9 cellular contexts compared by ENCODE assay signal in genomic region chr1:179251675-179252074, GRCh38. TPM values are rescaled to one million over a fixed set of nuclear protein-coding genes. Genes with fewer than 3 reads are reported as not detected.
A peak's percentile ranks its signal among the peaks of the same experiment; 100 is the strongest.
DNase-seq lines count a peak whose midpoint lies in the region; ATAC-seq, FAIRE-seq and TF ChIP-seq lines count a peak whose summit lies in the region.
"Had no signal": no experiment of that assay in that cellular context is flagged by ENCODE, and none has a peak within 500 bp of the region (broad histone marks: within the 10 kb centered on the region; RNA-seq: fewer than 3 reads in every experiment).

No MANE protein-coding gene starts in this region.

- H3K4me1 ChIP-seq in CD4-positive, alpha-beta memory T cell (ENCODE audit: insufficient read depth, low read length) = no peaks in the 10 kb centered on the region
- peaks cover 2% of the 10 kb centered on the region; the same call in 1 of the 2 replicates for H3K4me1 ChIP-seq in IMR-90 (ENCODE audit: control insufficient read depth, insufficient read depth, low read length)
- H3K4me1 ChIP-seq in HepG2 (ENCODE audit: insufficient read depth, low read length) = no peaks in the 10 kb centered on the region

- no peak overlapping the region for H3K56ac ChIP-seq in IMR-90 (ENCODE audit: extremely low read depth, insufficient read depth, low read length)

- H2AK9ac ChIP-seq in IMR-90 (replicated peaks; ENCODE audit: low read depth, low read length, poor library complexity) = no peak overlapping the region

- no peak overlapping the region for H3K27ac Mint-ChIP-seq in CD4-positive, alpha-beta memory T cell
- H3K27ac Mint-ChIP-seq: activated naive CD4-positive, alpha-beta T cell treated with anti-CD3 and anti-CD28 coated beads, Interleukin-2, amount 50 U/mL, for 24 hours had no signal

- no peaks in the 10 kb centered on the region for H3K9me3 Mint-ChIP-seq in CD4-positive, alpha-beta memory T cell
- H3K9me3 Mint-ChIP-seq: activated naive CD4-positive, alpha-beta T cell treated with anti-CD3 and anti-CD28 coated beads, Interleukin-2, amount 50 U/mL, for 24 hours had no signal

- H2BK120ac ChIP-seq in IMR-90 (ENCODE audit: low read depth, low read length) = no peak overlapping the region

- WGBS in IMR-90 (ENCODE audit: extremely low coverage in 2 of 2, insufficient read length in 1 of 2), 2 experiments = no CpG with 5 or more reads among the region's 1 CpG
- 0% methylated on average over 1 of the region's 1 CpG for WGBS in HepG2 (ENCODE audit: low lambda C conversion rate)

- no peaks in the 10 kb centered on the region for H3K9me1 ChIP-seq in IMR-90 (ENCODE audit: insufficient read depth, low read length)

- dilution Hi-C loops in IMR-90 (cut with HindIII; ENCODE audit: low sequenced_read_pairs, unreplicated experiment) = no loop called here

- FAIRE-seq in HepG2 (lab: Jason Lieb, UNC) (peak; percentile 30), GM12891 (lab: Jason Lieb, UNC) (no peak)

- H3K4me1 Mint-ChIP-seq in CD4-positive, alpha-beta memory T cell = no peaks in the 10 kb centered on the region
- H3K4me1 Mint-ChIP-seq: activated naive CD4-positive, alpha-beta T cell treated with anti-CD3 and anti-CD28 coated beads, Interleukin-2, amount 50 U/mL, for 24 hours had no signal

- no peaks in the 10 kb centered on the region for H3K36me3 ChIP-seq in CD4-positive, alpha-beta memory T cell (ENCODE audit: insufficient read depth, low read length)
- no peaks in the 10 kb centered on the region for H3K36me3 ChIP-seq in IMR-90 (ENCODE audit: control insufficient read depth, insufficient read depth, low read length)
- no peaks in the 10 kb centered on the region for H3K36me3 ChIP-seq in HepG2 (replicated peaks in 1 of 2; ENCODE audit: control insufficient read depth in 1 of 2, insufficient read depth in 2 of 2, low read length in 2 of 2)

- H2BK15ac ChIP-seq in IMR-90 (ENCODE audit: low read depth, low read length) = no peak overlapping the region

- no peak overlapping the region for H2AK5ac ChIP-seq in IMR-90 (ENCODE audit: low read depth, low read length)

- TF ChIP-seq EP300 in HepG2 (IDR thresholded peaks at IDR 0.05; ENCODE audit: low read depth in 2 of 2, low read length in 2 of 2) (no peak), HepG2 (CRISPR knock-in tag; IDR thresholded peaks at IDR 0.05; ENCODE audit: borderline replicate concordance) (no peak)

- H3K9ac ChIP-seq in IMR-90 (ENCODE audit: low read depth, low read length) = no peak overlapping the region
- H3K9ac ChIP-seq in HepG2 (ENCODE audit: insufficient read depth, low read depth, low read length) = no peak overlapping the region

- no peak overlapping the region for H3K23ac ChIP-seq in IMR-90 (ENCODE audit: low read depth, low read length)

- H3K4me3 Mint-ChIP-seq in CD4-positive, alpha-beta memory T cell = no peak overlapping the region
- H3K4me3 Mint-ChIP-seq: activated naive CD4-positive, alpha-beta T cell treated with anti-CD3 and anti-CD28 coated beads, Interleukin-2, amount 50 U/mL, for 24 hours had no signal

- H3K18ac ChIP-seq in IMR-90 (ENCODE audit: low read depth, low read length) = no peak overlapping the region

- BruUV-seq in IMR-90 (replicated peaks; lab: Mats Ljungman, UMichigan) (no TSS peak), HepG2 (replicated peaks; lab: Mats Ljungman, UMichigan) (no TSS peak)

- CTCF ChIA-PET in CD4-positive, alpha-beta memory T cell (lab: Charles Lee; ENCODE audit: partially characterized antibody) = interaction anchor here (0.7 to 5.8 kb wide), 10 partner anchors 29 to 563 kb away, joined by 3 to 80 read pairs (median 6); partner anchors contain the start of gene AXDND1
- CTCF ChIA-PET in IMR-90 (lab: Yijun Ruan, JAX) (interaction anchor here (0.6 to 1.6 kb wide), 7 partner anchors 18 to 902 kb away, joined by 3 to 6 read pairs (median 3); partner anchors contain the start of gene SOAT1), HepG2 (lab: Yijun Ruan, JAX; ENCODE audit: low intra/inter-chr PET ratio, low total read pairs) (interaction anchor here (0.6 to 1.4 kb wide), 5 partner anchors 40 to 196 kb away, joined by 3 to 17 read pairs (median 3); no protein-coding TSS in a partner anchor)

- peaks cover 2% of the 10 kb centered on the region for H3K27me3 ChIP-seq in CD4-positive, alpha-beta memory T cell (ENCODE audit: insufficient read depth, low read length)
- H3K27me3 ChIP-seq in IMR-90 (ENCODE audit: control insufficient read depth, insufficient read depth, low read length) = no peaks in the 10 kb centered on the region
- H3K27me3 ChIP-seq in HepG2 (ENCODE audit: control insufficient read depth in 1 of 2, insufficient read depth in 2 of 2, low read length in 2 of 2) = no peaks in the 10 kb centered on the region

- H3K79me2 ChIP-seq in HepG2 (ENCODE audit: insufficient read depth, low read length) = no peaks in the 10 kb centered on the region

- no peaks in the 10 kb centered on the region for H3K79me1 ChIP-seq in IMR-90 (ENCODE audit: low read depth in 1 of 2, low read length in 2 of 2)

- POLR2A ChIA-PET in CD4-positive, alpha-beta memory T cell (lab: Charles Lee; ENCODE audit: partially characterized antibody) = interaction anchor here (0.8 kb wide), 1 partner anchor 42 kb away, joined by 3 read pairs; the partner anchor contains the start of gene SOAT1
- POLR2A ChIA-PET in IMR-90 (lab: Charles Lee; ENCODE audit: unreplicated experiment) (no interaction called here), HepG2 (lab: Yijun Ruan, JAX) (no interaction called here)

- no peak overlapping the region for H2BK5ac ChIP-seq in IMR-90 (ENCODE audit: low read depth, low read length, poor library complexity, severe bottlenecking)

- H3K14ac ChIP-seq in IMR-90 (replicated peaks; ENCODE audit: low read depth, low read length) = no peak overlapping the region

- no peak overlapping the region for H3K4ac ChIP-seq in IMR-90 (ENCODE audit: low read depth, low read length)

- H4K8ac ChIP-seq in IMR-90 (ENCODE audit: low read depth in 2 of 2, low read length in 2 of 2) = no peak overlapping the region

- intact Hi-C loops in CD4-positive, alpha-beta memory T cell (cut with micrococcal nuclease) = loop anchor here (1.0 kb wide), 1 partner anchor 118 kb away; no protein-coding TSS in a partner anchor
- intact Hi-C loops in IMR-90 (cut with micrococcal nuclease) = loop anchor here (1.0 to 5.0 kb wide), 4 partner anchors 41 to 561 kb away; partner anchors contain the start of gene SOAT1
- intact Hi-C loops in HepG2 (cut with micrococcal nuclease; ENCODE audit: unreplicated experiment) = loop anchor here (1.0 to 2.0 kb wide), 3 partner anchors 41 to 195 kb away; no protein-coding TSS in a partner anchor

- ATAC-seq in IMR-90 (ENCODE audit: low read depth) = peak; percentile 88
- ATAC-seq in HepG2 = peak; percentile 92
- no peak for ATAC-seq in GM18868 (IDR thresholded peaks at IDR 0.05; ENCODE audit: unreplicated experiment)
- no peak for ATAC-seq in HG03457 (IDR thresholded peaks at IDR 0.05; ENCODE audit: unreplicated experiment)

- H4K20me1 ChIP-seq in IMR-90 (ENCODE audit: insufficient read depth, low read length) (no peaks in the 10 kb centered on the region), HepG2 (ENCODE audit: insufficient read depth, low read length) (no peaks in the 10 kb centered on the region)

- no peak overlapping the region for H3K27ac ChIP-seq in CD4-positive, alpha-beta memory T cell (ENCODE audit: low read depth, low read length)
- no peak overlapping the region for H3K27ac ChIP-seq in IMR-90 (ENCODE audit: insufficient read depth, low read length)
- H3K27ac ChIP-seq in HepG2 (ENCODE audit: extremely low read length, insufficient read depth, low read length) = no peak overlapping the region

- H3K27me3 Mint-ChIP-seq in CD4-positive, alpha-beta memory T cell = no peaks in the 10 kb centered on the region
- H3K27me3 Mint-ChIP-seq: activated naive CD4-positive, alpha-beta T cell treated with anti-CD3 and anti-CD28 coated beads, Interleukin-2, amount 50 U/mL, for 24 hours had no signal

- TF ChIP-seq POLR2A in IMR-90 (IDR thresholded peaks at IDR 0.05; ENCODE audit: low read depth, low read length) = no peak
- TF ChIP-seq POLR2A in HepG2 (IDR thresholded peaks at IDR 0.05; ENCODE audit: insufficient read depth in 1 of 2, low read depth in 2 of 2, low read length in 2 of 2) = no peak
- TF ChIP-seq POLR2A in GM12891 (IDR thresholded peaks at IDR 0.05; ENCODE audit: low read depth, low read length) = no peak

- H4K5ac ChIP-seq in IMR-90 (ENCODE audit: low read depth, low read length) = no peak overlapping the region

- no peak overlapping the region for H3K4me3 ChIP-seq in CD4-positive, alpha-beta memory T cell (ENCODE audit: low read length in 2 of 2)
- H3K4me3 ChIP-seq in IMR-90 (ENCODE audit: insufficient read depth, low read depth, low read length) (no peak overlapping the region), astrocyte of the spinal cord (ENCODE audit: low read depth, low read length) (no peak overlapping the region), HepG2 (replicated peaks in 1 of 3; ENCODE audit: insufficient read depth in 1 of 3, low read depth in 2 of 3, low read length in 3 of 3) (no peak overlapping the region)

- no peaks in the 10 kb centered on the region for H3K9me3 ChIP-seq in CD4-positive, alpha-beta memory T cell (ENCODE audit: control insufficient read depth in 1 of 2, low read length in 2 of 2)
- H3K9me3 ChIP-seq in IMR-90 (ENCODE audit: control insufficient read depth, insufficient read depth, low read length) (no peaks in the 10 kb centered on the region), HepG2 (ENCODE audit: low read length) (no peaks in the 10 kb centered on the region)

- H3K36me3 Mint-ChIP-seq in CD4-positive, alpha-beta memory T cell = no peaks in the 10 kb centered on the region
- H3K36me3 Mint-ChIP-seq: activated naive CD4-positive, alpha-beta T cell treated with anti-CD3 and anti-CD28 coated beads, Interleukin-2, amount 50 U/mL, for 24 hours had no signal

- no peak overlapping the region for H2AFZ ChIP-seq in IMR-90 (replicated peaks; ENCODE audit: low read length, poor library complexity)
- no peak overlapping the region for H2AFZ ChIP-seq in HepG2 (ENCODE audit: low read length)

- TF ChIP-seq CTCF in IMR-90 (conservative IDR thresholded peaks at IDR 0.05; ENCODE audit: low read depth, low read length) (peak; percentile 68), astrocyte of the spinal cord (IDR thresholded peaks at IDR 0.05; ENCODE audit: low read depth, low read length) (peak; percentile 48), HepG2 (CRISPR knock-in tag; IDR thresholded peaks at IDR 0.05) (peak; percentile 72)

- H3K4me2 ChIP-seq in IMR-90 (ENCODE audit: low read depth, low read length) = no peak overlapping the region
- no peak overlapping the region for H3K4me2 ChIP-seq in HepG2 (ENCODE audit: low read depth, low read length)

- in situ Hi-C loops in IMR-90 (cut with MboI; ENCODE audit: low sequenced_read_pairs) (loop anchor here (5.0 to 25.0 kb wide), 2 partner anchors 116 to 336 kb away; partner anchors contain the start of genes AXDND1, NPHS2 and TDRD5), astrocyte of the spinal cord (cut with HindIII; ENCODE audit: low sequenced_read_pairs) (no loop called here), HepG2 (cut with HindIII; ENCODE audit: extremely low pct_ligation_motif_present, low pct_unique_long_range_greater_than_20kb) (loop anchor here (5.0 to 25.0 kb wide), 2 partner anchors 116 to 336 kb away; partner anchors contain the start of genes AXDND1, NPHS2 and TDRD5)

- DNase-seq in CD4-positive, alpha-beta memory T cell = peak in 4 of 5 donors; percentile 5 to 16 (median 11)
- peak; percentile 67 for DNase-seq in IMR-90
- peak; percentile 49 for DNase-seq in astrocyte of the spinal cord (ENCODE audit: low read depth, low spot score)
- DNase-seq in HepG2 (ENCODE audit: low spot score) = peak; percentile 44
- DNase-seq in activated T-cell treated with anti-CD3 and anti-CD28 coated beads for 4 hours = no peak
- no peak for DNase-seq in GM12891 (ENCODE audit: insufficient read length, low spot score)

- TF ChIP-seq RAD21 in IMR-90 (IDR thresholded peaks at IDR 0.05; ENCODE audit: low read length) (peak; percentile 73), HepG2 (CRISPR knock-in tag; IDR thresholded peaks at IDR 0.05) (peak; percentile 65)

- H4K91ac ChIP-seq in IMR-90 (ENCODE audit: insufficient read depth, low read depth, low read length) = no peak overlapping the region

- H2BK20ac ChIP-seq in IMR-90 (ENCODE audit: low read depth, low read length) = no peak overlapping the region

RNA-seq across cellular contexts. Expression of gene ABL2, which starts 22.2 kb away (rescaled TPM):
- total RNA-seq in CD4-positive, alpha-beta memory T cell = 10 to 100 TPM; 16.9 to 18.6 TPM
- polyA plus RNA-seq in CD4-positive, alpha-beta memory T cell = 1 to 10 TPM; 1.2 to 2.1 TPM
- total RNA-seq in IMR-90 (2012; rRNA removed) (88.3 and 110 TPM in 2 replicates), HepG2 (2016; rRNA removed; fragmentation: Illumina TruSeq; extraction: Trizol) (6.0 and 11.6 TPM in 2 replicates)
- polyA plus RNA-seq in IMR-90 (2012; rRNA removed) (9.0 and 9.7 TPM in 2 replicates), HepG2 (2011; rRNA removed) (5.8 and 5.9 TPM in 2 replicates)
- polyA plus RNA-seq in IMR-90 (2012; cell fraction: cytosol; rRNA removed) = 2.6 and 2.9 TPM in 2 replicates
- polyA plus RNA-seq in IMR-90 (2012; cell fraction: nucleus; rRNA removed; ENCODE audit: low replicate concordance) = 17.3 and 33.4 TPM in 2 replicates
- total RNA-seq in HepG2 (2016; cell fraction: cytosol; rRNA removed; fragmentation: Illumina TruSeq; extraction: Trizol; ENCODE audit: low read depth) = 4.4 and 5.2 TPM in 2 replicates
- total RNA-seq in HepG2 (2016; cell fraction: insoluble cytoplasmic fraction; rRNA removed; fragmentation: Illumina TruSeq; extraction: Trizol) = 5.8 and 11.1 TPM in 2 replicates
- 4.7 and 5.2 TPM in 2 replicates for total RNA-seq in HepG2 (2016; cell fraction: membrane; rRNA removed; fragmentation: Illumina TruSeq; extraction: Trizol)
- total RNA-seq in HepG2 (2016; cell fraction: nucleus; rRNA removed; fragmentation: Illumina TruSeq; extraction: Trizol) = 10.2 and 10.4 TPM in 2 replicates
- polyA plus RNA-seq in HepG2 (2011; cell fraction: cytosol; rRNA removed) = 3.3 and 4.6 TPM in 2 replicates
- 4.7 and 6.2 TPM in 2 replicates for polyA plus RNA-seq in HepG2 (2011; cell fraction: nucleus; rRNA removed)
- 7.6 and 7.7 TPM in 2 replicates for polyA plus RNA-seq in HepG2 (2012)
- polyA plus RNA-seq in HepG2 (2016; cell fraction: cytosol; fragmentation: Illumina TruSeq; extraction: Trizol; ENCODE audit: low read depth) = 0.32 and 0.42 TPM in 2 replicates
- 5.4 and 5.6 TPM in 2 replicates for polyA plus RNA-seq in HepG2 (2016; cell fraction: insoluble cytoplasmic fraction; fragmentation: Illumina TruSeq; extraction: Trizol; ENCODE audit: low read depth)
- 0.81 and 0.94 TPM in 2 replicates for polyA plus RNA-seq in HepG2 (2016; cell fraction: membrane; fragmentation: Illumina TruSeq; extraction: Trizol; ENCODE audit: low read depth)
- polyA plus RNA-seq in HepG2 (2016; cell fraction: nucleus; fragmentation: Illumina TruSeq; extraction: Trizol; ENCODE audit: insufficient read depth, low read depth) = 5.7 and 6.1 TPM in 2 replicates
- polyA minus RNA-seq in HepG2 (2011; rRNA and poly(A)+ RNA removed; ENCODE audit: low replicate concordance) = 22.3 and 75.4 TPM in 2 replicates
- 12.2 and 16.4 TPM in 2 replicates for polyA minus RNA-seq in HepG2 (2011; cell fraction: cytosol; rRNA and poly(A)+ RNA removed)
- polyA minus RNA-seq in HepG2 (2011; cell fraction: nucleus; rRNA and poly(A)+ RNA removed) = 22.7 and 27.5 TPM in 2 replicates
- 1.0 TPM for polyA plus RNA-seq in GM12891 (2012; ENCODE audit: low read depth, missing spikeins)

RNA-seq across cellular contexts. Expression of gene SOAT1, which starts 41.9 kb away (rescaled TPM):
- total RNA-seq in CD4-positive, alpha-beta memory T cell = 10 to 100 TPM; 51.2 to 51.6 TPM
- 100 to 1,000 TPM in 1 of 2 donors, 10 to 100 TPM in 1; 81.0 to 103 TPM for polyA plus RNA-seq in CD4-positive, alpha-beta memory T cell
- total RNA-seq in IMR-90 (2012; rRNA removed) (19.5 and 28.9 TPM in 2 replicates), HepG2 (2016; rRNA removed; fragmentation: Illumina TruSeq; extraction: Trizol) (40.2 and 52.0 TPM in 2 replicates)
- polyA plus RNA-seq in IMR-90 (2012; rRNA removed) (14.0 and 19.8 TPM in 2 replicates), HepG2 (2011; rRNA removed) (16.9 and 22.3 TPM in 2 replicates)
- polyA plus RNA-seq in IMR-90 (2012; cell fraction: cytosol; rRNA removed) = 1.8 and 2.6 TPM in 2 replicates
- polyA plus RNA-seq in IMR-90 (2012; cell fraction: nucleus; rRNA removed; ENCODE audit: low replicate concordance) = 1.1 and 11.5 TPM in 2 replicates
- 10.0 and 13.3 TPM in 2 replicates for total RNA-seq in HepG2 (2016; cell fraction: cytosol; rRNA removed; fragmentation: Illumina TruSeq; extraction: Trizol; ENCODE audit: low read depth)
- 35.6 and 52.3 TPM in 2 replicates for total RNA-seq in HepG2 (2016; cell fraction: insoluble cytoplasmic fraction; rRNA removed; fragmentation: Illumina TruSeq; extraction: Trizol)
- 13.7 and 14.4 TPM in 2 replicates for total RNA-seq in HepG2 (2016; cell fraction: membrane; rRNA removed; fragmentation: Illumina TruSeq; extraction: Trizol)
- 49.1 and 52.5 TPM in 2 replicates for total RNA-seq in HepG2 (2016; cell fraction: nucleus; rRNA removed; fragmentation: Illumina TruSeq; extraction: Trizol)
- 6.4 and 12.5 TPM in 2 replicates for polyA plus RNA-seq in HepG2 (2011; cell fraction: cytosol; rRNA removed)
- polyA plus RNA-seq in HepG2 (2011; cell fraction: nucleus; rRNA removed) = 4.4 and 7.2 TPM in 2 replicates
- polyA plus RNA-seq in HepG2 (2012) = 16.5 and 24.5 TPM in 2 replicates
- polyA plus RNA-seq in HepG2 (2016; cell fraction: cytosol; fragmentation: Illumina TruSeq; extraction: Trizol; ENCODE audit: low read depth) = 1.4 and 2.2 TPM in 2 replicates
- 22.5 and 25.2 TPM in 2 replicates for polyA plus RNA-seq in HepG2 (2016; cell fraction: insoluble cytoplasmic fraction; fragmentation: Illumina TruSeq; extraction: Trizol; ENCODE audit: low read depth)
- polyA plus RNA-seq in HepG2 (2016; cell fraction: membrane; fragmentation: Illumina TruSeq; extraction: Trizol; ENCODE audit: low read depth) = 2.3 and 2.5 TPM in 2 replicates
- 31.2 and 32.8 TPM in 2 replicates for polyA plus RNA-seq in HepG2 (2016; cell fraction: nucleus; fragmentation: Illumina TruSeq; extraction: Trizol; ENCODE audit: insufficient read depth, low read depth)
- polyA minus RNA-seq in HepG2 (2011; rRNA and poly(A)+ RNA removed; ENCODE audit: low replicate concordance) = 34.1 and 238 TPM in 2 replicates
- polyA minus RNA-seq in HepG2 (2011; cell fraction: cytosol; rRNA and poly(A)+ RNA removed) = 16.4 and 17.9 TPM in 2 replicates
- polyA minus RNA-seq in HepG2 (2011; cell fraction: nucleus; rRNA and poly(A)+ RNA removed) = 8.8 and 12.2 TPM in 2 replicates
- 7.6 TPM for polyA plus RNA-seq in GM12891 (2012; ENCODE audit: low read depth, missing spikeins)

Comparison
In these comparisons a context has a peak if more than half of its experiments do, and no peak if none do; other contexts are left out.
1. DNase-seq: peak in CD4-positive, alpha-beta memory T cell (4 of 5), IMR-90 (single experiment), astrocyte of the spinal cord (single experiment) and HepG2 (single experiment); none in activated T-cell treated with anti-CD3 and anti-CD28 coated beads for 4 hours (single experiment) and GM12891 (single experiment).
2. ATAC-seq: peak in IMR-90 (single experiment) and HepG2 (single experiment); none in GM18868 (single experiment) and HG03457 (single experiment).
3. Peak in every context shown above with its lines, with median percentiles within 50 percentile points of each other: CTCF ChIP-seq.